Comparison of ENCODE assay signal across 2 cellular contexts in genomic region chr3:198108756-198109155, GRCh38.
TF ChIP-seq lines count a peak whose summit lies in the region.

No MANE protein-coding gene starts in this region.

TF ChIP-seq in GM23338, 12 proteins besides CTCF, POLR2A, EP300 and RAD21:
- TF ChIP-seq REST (IDR thresholded peaks at IDR 0.05; ENCODE audit: unreplicated experiment) (no peak), ZNF331 (CRISPR knock-in tag; IDR thresholded peaks at IDR 0.05; ENCODE audit: low read depth) (no peak), EZH2 (IDR thresholded peaks at IDR 0.05; ENCODE audit: low read depth, unreplicated experiment) (no peak), POLR2AphosphoS5 (IDR thresholded peaks at IDR 0.05; ENCODE audit: low read depth) (no peak), EZH2phosphoT487 (IDR thresholded peaks at IDR 0.05; ENCODE audit: unreplicated experiment) (no peak), JUNB (IDR thresholded peaks at IDR 0.05; ENCODE audit: unreplicated experiment) (no peak), ZNF462 (CRISPR knock-in tag; IDR thresholded peaks at IDR 0.05) (no peak), ETS1 (IDR thresholded peaks at IDR 0.05) (no peak), CREB1 (CRISPR knock-in tag; IDR thresholded peaks at IDR 0.05; ENCODE audit: low read depth) (no peak), ZNF114 (CRISPR knock-in tag; IDR thresholded peaks at IDR 0.05) (no peak), NANOG (IDR thresholded peaks at IDR 0.05; ENCODE audit: borderline replicate concordance) (no peak), STAT1 (IDR thresholded peaks at IDR 0.05; ENCODE audit: unreplicated experiment) (no peak)

TF ChIP-seq in H1, 55 proteins besides CTCF, POLR2A, EP300 and RAD21:
- TF ChIP-seq RFX5 (IDR thresholded peaks at IDR 0.05; ENCODE audit: borderline replicate concordance, low read depth, low read length) (no peak), JUND (IDR thresholded peaks at IDR 0.05; ENCODE audit: low read length) (no peak), RBBP5 (IDR thresholded peaks at IDR 0.05; ENCODE audit: borderline replicate concordance, low read depth, low read length) (no peak), ZNF274 (IDR thresholded peaks at IDR 0.05; ENCODE audit: borderline replicate concordance, extremely low read depth, low read length) (no peak), YY1 (IDR thresholded peaks at IDR 0.05; ENCODE audit: low read depth, low read length) (no peak), BRCA1 (IDR thresholded peaks at IDR 0.05; ENCODE audit: low read depth, low read length) (no peak), GTF2F1 (IDR thresholded peaks at IDR 0.05; ENCODE audit: borderline replicate concordance, low read depth, low read length) (no peak), CBX5 (IDR thresholded peaks at IDR 0.05; ENCODE audit: low read depth, low read length) (no peak), SAP30 (IDR thresholded peaks at IDR 0.05; ENCODE audit: insufficient read depth, insufficient replicate concordance, low read length) (no peak)
